1 cellular context compared by ENCODE assay signal in the genomic region with DNA sequence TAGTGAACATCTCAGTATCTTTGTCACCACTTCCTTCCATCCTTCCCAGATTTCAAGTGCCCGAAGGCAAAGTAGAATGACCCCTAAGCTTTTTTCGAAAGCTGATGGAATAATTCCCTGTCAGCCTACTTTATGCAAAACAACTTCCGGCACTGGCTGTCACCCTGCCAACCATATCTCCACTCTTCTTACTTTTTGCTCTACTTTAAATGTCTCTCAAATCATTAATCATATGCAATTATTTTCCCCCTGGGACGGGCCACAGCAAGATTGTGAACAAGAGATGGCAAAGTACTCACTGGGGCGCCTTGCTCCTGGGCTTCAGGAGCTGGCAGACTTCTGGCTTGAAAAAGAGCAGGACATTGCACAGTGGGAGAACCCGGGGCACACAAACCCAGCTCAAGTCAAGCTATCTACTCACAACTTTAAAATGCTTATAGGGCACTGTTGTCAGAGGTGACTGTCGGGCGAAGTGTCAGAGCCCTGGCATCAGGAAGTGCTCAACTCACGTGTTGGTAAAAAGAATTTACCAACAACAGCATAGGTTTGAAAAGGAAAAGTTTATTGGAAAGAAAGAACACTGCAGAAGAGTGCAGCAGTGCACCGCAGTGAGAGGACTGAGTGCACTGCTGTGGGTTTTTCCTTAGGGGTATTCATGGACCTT.
TF ChIP-seq lines count a peak whose summit lies in the region.

No MANE protein-coding gene starts in this region.

TF ChIP-seq in IMR-90, 13 proteins besides CTCF, POLR2A, EP300 and RAD21 (continued from another document):
- TF ChIP-seq ELK1 (IDR thresholded peaks at IDR 0.05; ENCODE audit: borderline replicate concordance, low read depth, low read length) (no peak), MAFK (IDR thresholded peaks at IDR 0.05; ENCODE audit: low read depth, low read length) (no peak), MAZ (IDR thresholded peaks at IDR 0.05; ENCODE audit: borderline replicate concordance, low read depth, low read length) (no peak), SMC3 (IDR thresholded peaks at IDR 0.05; ENCODE audit: low read depth, low read length) (no peak), NFE2L2 (IDR thresholded peaks at IDR 0.05; ENCODE audit: low read depth, low read length) (no peak), CHD1 (IDR thresholded peaks at IDR 0.05; ENCODE audit: low read depth, low read length) (no peak), RCOR1 (IDR thresholded peaks at IDR 0.05; ENCODE audit: insufficient replicate concordance, low read length) (no peak), CEBPB (IDR thresholded peaks at IDR 0.05; ENCODE audit: low read depth, low read length) (no peak), BHLHE40 (IDR thresholded peaks at IDR 0.05; ENCODE audit: low read depth, low read length) (no peak)
- TF ChIP-seq, protein P1, sequence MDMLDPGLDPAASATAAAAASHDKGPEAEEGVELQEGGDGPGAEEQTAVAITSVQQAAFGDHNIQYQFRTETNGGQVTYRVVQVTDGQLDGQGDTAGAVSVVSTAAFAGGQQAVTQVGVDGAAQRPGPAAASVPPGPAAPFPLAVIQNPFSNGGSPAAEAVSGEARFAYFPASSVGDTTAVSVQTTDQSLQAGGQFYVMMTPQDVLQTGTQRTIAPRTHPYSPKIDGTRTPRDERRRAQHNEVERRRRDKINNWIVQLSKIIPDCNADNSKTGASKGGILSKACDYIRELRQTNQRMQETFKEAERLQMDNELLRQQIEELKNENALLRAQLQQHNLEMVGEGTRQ (IDR thresholded peaks at IDR 0.05; ENCODE audit: low read depth, low read length): no peak
TF ChIP-seq in IMR-90: peak in this region for 0.
